22 cellular contexts compared by ENCODE assay signal in genomic region chr2:105042189-105042588, GRCh38. TPM values are rescaled to one million over a fixed set of nuclear protein-coding genes. Genes with fewer than 3 reads are reported as not detected.
DNase-seq lines count a peak whose midpoint lies in the region; ATAC-seq, FAIRE-seq and TF ChIP-seq lines count a peak whose summit lies in the region.
"Had no signal": no experiment of that assay in that cellular context is flagged by ENCODE, and none has a peak within 500 bp of the region (broad histone marks: within the 10 kb centered on the region; RNA-seq: fewer than 3 reads in every experiment).

No MANE protein-coding gene starts in this region.

- H3K36me3 ChIP-seq in GM12878 (ENCODE audit: control insufficient read depth in 2 of 2, insufficient read depth in 2 of 2, low read length in 1 of 2) (peaks cover 0 to 3% of the 10 kb centered on the region in 2 experiments; a peak in 2 of 4 replicates), left lung (no peaks in the 10 kb centered on the region)
- H3K36me3 ChIP-seq: prostate gland, transverse colon had no signal

- no peak for TF ChIP-seq RAD21 in GM12878 (IDR thresholded peaks at IDR 0.05; ENCODE audit: insufficient read depth, low read depth, low read length)

- H3K79me2 ChIP-seq in GM12878 (ENCODE audit: control insufficient read depth, insufficient read depth, low read length), result peaks cover 22% of the 10 kb centered on the region

- H3K36me3 Mint-ChIP-seq in mesothelial cell of epicardium, result peaks cover under 1% of the 10 kb centered on the region

- TF ChIP-seq POLR2A in GM12878 (IDR thresholded peaks at IDR 0.05; ENCODE audit: low read depth, low read length), result no peak

- H3K9me3 Mint-ChIP-seq in mesothelial cell of epicardium, result no peaks in the 10 kb centered on the region

- no peaks in the 10 kb centered on the region for H4K20me1 ChIP-seq in GM12878 (ENCODE audit: control insufficient read depth, insufficient read depth)

- H3K27ac ChIP-seq in GM12878 (ENCODE audit: control insufficient read depth, insufficient read depth) (no peak overlapping the region), left lung (no peak overlapping the region)
- H3K27ac ChIP-seq: epithelial cell of prostate, foreskin keratinocyte, prostate gland, skin epidermis, transverse colon had no signal

- H3K4me1 Mint-ChIP-seq in mesothelial cell of epicardium, result peaks cover 24% of the 10 kb centered on the region

- intact Hi-C loops in GM12878 (cut with micrococcal nuclease; ENCODE audit: unreplicated experiment) (no loop called here), left lung (cut with DNase I) (no loop called here)

- H3K27me3 ChIP-seq in GM12878 (replicated peaks in 1 of 2; ENCODE audit: control insufficient read depth in 2 of 2, insufficient read depth in 2 of 2, low read length in 1 of 2) (no peaks in the 10 kb centered on the region), left lung (no peaks in the 10 kb centered on the region)
- H3K27me3 ChIP-seq: foreskin keratinocyte, transverse colon had no signal

- in situ Hi-C loops in GM12878 (cut with MboI), result no loop called here

- FAIRE-seq in GM12878 (lab: Jason Lieb, UNC), result no peak
- FAIRE-seq: GM12891, TTC549 had no signal

- no peak overlapping the region for H3K4me3 Mint-ChIP-seq in mesothelial cell of epicardium
- H3K4me3 Mint-ChIP-seq: B cell; stimulated activated naive CD8-positive, alpha-beta T cell treated with anti-CD3 and anti-CD28 coated beads, Interleukin-15, Interleukin-2, amounts not matched to agents 100 ng/mL and 50 ng/mL, for 24 hours had no signal

- DNase-seq in ELF-1 (ENCODE audit: low read depth, low spot score), result peak; percentile 87
- DNase-seq in NAMALWA (ENCODE audit: low spot score), result peak; percentile 11
- DNase-seq in GM12878 (ENCODE audit: low read depth, low spot score), result no peak
- no peak for DNase-seq in mesothelial cell of epicardium (ENCODE audit: low spot score in 2 of 2, unreplicated experiment in 2 of 2)
- DNase-seq in SW 1271 (lab: John Stamatoyannopoulos, UW), result no peak
- DNase-seq in left lung, result no peak
- DNase-seq: activated CD4-positive, alpha-beta T cell treated with anti-CD3 and anti-CD28 coated beads for 4 hours; activated effector memory CD4-positive, alpha-beta T cell treated with Interleukin-2 at 50 U/mL for 16 hours; dermis blood vessel endothelial cell; foreskin keratinocyte; GF-D8; left cardiac atrium; NCI-H1092; transverse colon had no signal

- RAD21 ChIA-PET in GM12878 (lab: Charles Lee; ENCODE audit: unreplicated experiment), result no interaction called here

- no TSS peak for BruUV-seq in GM12878 (replicated peaks; lab: Mats Ljungman, UMichigan)

- H3K9ac ChIP-seq in GM12878 (ENCODE audit: control insufficient read depth, insufficient read depth, low read length), result no peak overlapping the region

- ATAC-seq in GM12878 (no peak), HG02763 (IDR thresholded peaks at IDR 0.05; ENCODE audit: unreplicated experiment) (no peak), left lung (no peak)
- ATAC-seq: foreskin keratinocyte, left cardiac atrium had no signal

- H3K4me3 ChIP-seq in GM12878 (no peak overlapping the region), left lung (no peak overlapping the region)
- H3K4me3 ChIP-seq: prostate gland, skin epidermis, transverse colon had no signal

- TF ChIP-seq CTCF in GM12878 (IDR thresholded peaks at IDR 0.05 in 2 of 3, conservative IDR thresholded peaks at IDR 0.05 in 1 of 3; ENCODE audit: control insufficient read depth in 2 of 3, extremely low read depth in 1 of 3, insufficient read depth in 1 of 3, low read depth in 3 of 3, low read length in 3 of 3), result no peak
- TF ChIP-seq CTCF in mesothelial cell of epicardium (IDR thresholded peaks at IDR 0.05; ENCODE audit: unreplicated experiment), result no peak
- no peak for TF ChIP-seq CTCF in left lung (IDR thresholded peaks at IDR 0.05)

- H3K4me1 ChIP-seq in GM12878 (ENCODE audit: control insufficient read depth, insufficient read depth, low read length) (0 out of 2 replicates have a peak, but pooled peaks cover 3% of the 10 kb centered on the region), left lung (peaks cover 0 to 16% of the 10 kb centered on the region in 2 donors)

- H3K27me3 Mint-ChIP-seq in mesothelial cell of epicardium (ENCODE audit: low read depth), result no peaks in the 10 kb centered on the region
- H3K27me3 Mint-ChIP-seq: B cell; stimulated activated naive CD8-positive, alpha-beta T cell treated with anti-CD3 and anti-CD28 coated beads, Interleukin-15, Interleukin-2, amounts not matched to agents 100 ng/mL and 50 ng/mL, for 24 hours had no signal

- peak overlapping the region; percentile 75 for H3K27ac Mint-ChIP-seq in mesothelial cell of epicardium
- H3K27ac Mint-ChIP-seq: B cell; stimulated activated naive CD8-positive, alpha-beta T cell treated with anti-CD3 and anti-CD28 coated beads, Interleukin-15, Interleukin-2, amounts not matched to agents 100 ng/mL and 50 ng/mL, for 24 hours had no signal

- no peak for TF ChIP-seq EP300 in GM12878 (IDR thresholded peaks at IDR 0.05; ENCODE audit: borderline replicate concordance in 1 of 2, control insufficient read depth in 1 of 2, low read depth in 2 of 2, low read length in 2 of 2)

- POLR2A ChIA-PET in GM12878 (lab: Charles Lee), result interaction anchor here (0.8 kb wide), 1 partner anchor 8 kb away, joined by 3 read pairs; no protein-coding TSS in a partner anchor

- H3K9me3 ChIP-seq in GM12878 (replicated peaks; ENCODE audit: control insufficient read depth, insufficient read depth, low read length), result no peaks in the 10 kb centered on the region; the same call in 2 of the 3 replicates
- H3K9me3 ChIP-seq in left lung, result no peaks in the 10 kb centered on the region
- H3K9me3 ChIP-seq: prostate gland, transverse colon had no signal

- no peak overlapping the region; the same call in 1 of the 2 replicates for H3K4me2 ChIP-seq in GM12878 (ENCODE audit: control insufficient read depth, insufficient read depth)

- WGBS in GM12878 (ENCODE audit: insufficient coverage, insufficient replicate concordance, low lambda C conversion rate, missing lambda C conversion rate), result 62% methylated on average over 2 of the region's 2 CpGs

- CTCF ChIA-PET in GM12878 (lab: Yijun Ruan, JAX), result interaction anchor here (1.9 kb wide), 1 partner anchor 14 kb away, joined by 6 read pairs; no protein-coding TSS in a partner anchor

- no peak overlapping the region for H2AFZ ChIP-seq in GM12878 (ENCODE audit: control insufficient read depth, low read depth, low read length)

- SMC1A ChIA-PET in GM12878 (lab: Charles Lee; ENCODE audit: uncharacterized antibody, unreplicated experiment), result interaction anchor here (1.1 to 6.1 kb wide), 4 partner anchors 9 to 75 kb away, joined by 3 to 35 read pairs (median 4); no protein-coding TSS in a partner anchor

TF ChIP-seq in GM12878, 131 proteins besides CTCF, POLR2A, EP300 and RAD21:
- TF ChIP-seq YY1 (IDR thresholded peaks at IDR 0.05; ENCODE audit: low read depth, low read length) (peak; percentile 64; the same call in 1 of the 2 replicates), SKIL (IDR thresholded peaks at IDR 0.05; ENCODE audit: low read depth, poor library complexity, severe bottlenecking) (no peak)

RNA-seq across cellular contexts. Expression of gene MRPS9, which starts 4.3 kb away (rescaled TPM):
- 10.0 and 11.2 TPM in 2 replicates for total RNA-seq in GM12878 (2013; cell fraction: nucleolus; rRNA removed)
- total RNA-seq in GM12878 (2014; rRNA removed) (43.1 and 48.9 TPM in 2 replicates), GM12878 (2014; rRNA removed; fragmentation: Illumina TruSeq; extraction: Trizol) (60.3 and 61.7 TPM in 2 replicates), GM12878 (2021) (39.1 and 39.7 TPM in 2 replicates), mesothelial cell of epicardium (36.2 to 39.6 TPM (median 37.1 TPM) in 3 replicates), left lung (10 to 100 TPM; 14.3 to 16.9 TPM)
- polyA plus RNA-seq in GM12878 (2011; ENCODE audit: low read depth), result 19.3 TPM
- polyA plus RNA-seq in GM12878 (2011; rRNA removed) (47.1 and 64.8 TPM in 2 replicates), GM12878 (2014; fragmentation: Illumina TruSeq; extraction: Trizol) (59.3 and 70.9 TPM in 2 replicates), GM12878 (2014; fragmentation: Nextera tagmentation; extraction: Ambion mirVana) (100 to 1,000 TPM in 1 of 2 experiments, 10 to 100 TPM in 1; 88.3 to 111 TPM), GM12878 (2014; rRNA removed) (39.1 and 45.3 TPM in 2 replicates), GM12878 (2016; fragmentation: Nextera tagmentation; extraction: Ambion mirVana) (10 to 100 TPM; 65.1 to 70.1 TPM)
- polyA plus RNA-seq in GM12878 (2011; cell fraction: cytosol; rRNA removed), result 33.7 and 37.1 TPM in 2 replicates
- polyA plus RNA-seq in GM12878 (2011; cell fraction: nucleus; rRNA removed), result 36.0 and 43.1 TPM in 2 replicates
- polyA plus RNA-seq in GM12878 (2012), result 25.4 and 31.8 TPM in 2 replicates
- polyA minus RNA-seq in GM12878 (2011; rRNA and poly(A)+ RNA removed), result 29.8 and 40.7 TPM in 2 replicates
- polyA minus RNA-seq in GM12878 (2011; cell fraction: cytosol; rRNA and poly(A)+ RNA removed), result 11.7 and 13.4 TPM in 2 replicates
- polyA minus RNA-seq in GM12878 (2011; cell fraction: nucleus; rRNA and poly(A)+ RNA removed), result 7.6 and 13.0 TPM in 2 replicates

Comparison
In these comparisons a context has a peak if more than half of its experiments do, and no peak if none do; other contexts are left out.
1. DNase-seq: peak in ELF-1 (single experiment) and NAMALWA (single experiment); none in GM12878 (single experiment), mesothelial cell of epicardium (0 of 2), SW 1271 (0 of 2) and left lung (0 of 2).